Comparison of ENCODE assay signal across 8 cellular contexts in the genomic region with DNA sequence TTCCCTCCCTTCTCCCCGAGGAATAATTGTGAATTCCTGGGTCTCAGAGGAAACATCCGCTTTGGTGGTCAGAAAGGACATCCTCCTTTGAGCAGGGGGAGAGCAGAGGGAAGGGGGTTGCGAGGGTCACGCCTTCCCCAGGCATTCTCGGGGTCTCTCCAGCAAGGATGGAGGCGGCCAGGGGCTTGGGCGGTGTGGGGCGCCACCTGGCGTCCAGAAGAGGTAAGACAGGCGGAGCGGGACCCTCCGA.
A peak's percentile ranks its signal among the peaks of the same experiment; 100 is the strongest.
DNase-seq lines count a peak whose midpoint lies in the region; ATAC-seq and TF ChIP-seq lines count a peak whose summit lies in the region.

No MANE protein-coding gene starts in this region.

- no peaks in the 10 kb centered on the region for H3K4me1 ChIP-seq in BE2C

- H3K27me3 Mint-ChIP-seq in T-cell: peaks cover 4 to 15% of the 10 kb centered on the region in 2 donors

- H3K36me3 Mint-ChIP-seq in T-cell: no peaks in the 10 kb centered on the region

- CTCF ChIA-PET in T-cell (lab: Charles Lee): interaction anchor here (1.2 to 2.2 kb wide), 4 partner anchors 8 to 198 kb away, joined by 4 to 11 read pairs (median 6); no protein-coding TSS in a partner anchor

- peaks cover 13% of the 10 kb centered on the region; the same call in 1 of the 2 replicates for H3K27me3 ChIP-seq in BE2C

- in situ Hi-C loops in astrocyte of the spinal cord (cut with HindIII; ENCODE audit: low sequenced_read_pairs): no loop called here

- no peaks in the 10 kb centered on the region for H3K36me3 ChIP-seq in BE2C

- no peak overlapping the region for H3K27ac Mint-ChIP-seq in T-cell

- POLR2A ChIA-PET in T-cell (lab: Charles Lee): no interaction called here

- peak; percentile 71 for DNase-seq in BE2C
- peak in 32 of 34 experiments; percentile 9 to 58 (median 37) for DNase-seq in T-cell
- DNase-seq in astrocyte of the spinal cord (ENCODE audit: low read depth, low spot score): no peak
- peak; percentile 75 for DNase-seq in inferior parietal cortex (ENCODE audit: extremely low spot score)
- peak; percentile 5 to 38 for DNase-seq in stimulated activated CD4-positive, alpha-beta T cell treated with anti-CD3 and anti-CD28 coated beads, Interleukin-1b, Interleukin-23, amount 100 ng/mL, for 1 hour (ENCODE audit: low read depth in 2 of 2)
- no peak for DNase-seq in RKO (ENCODE audit: low spot score)

- H3K9me3 Mint-ChIP-seq in T-cell: no peaks in the 10 kb centered on the region

- peaks cover 20 to 27% (median 23%) of the 10 kb centered on the region in 3 donors for H3K4me1 Mint-ChIP-seq in T-cell

- peak overlapping the region; percentile 62 to 91 (median 78) for H3K4me3 Mint-ChIP-seq in T-cell

- peak; percentile 55 for ATAC-seq in GM21786 (IDR thresholded peaks at IDR 0.05; ENCODE audit: unreplicated experiment)
- ATAC-seq in T-cell (replicated peaks in 1 of 4): peak; percentile 58 to 76 (median 68)
- ATAC-seq in GM21825 (IDR thresholded peaks at IDR 0.05; ENCODE audit: unreplicated experiment): no peak

- H3K9me3 ChIP-seq in BE2C: no peaks in the 10 kb centered on the region

- TF ChIP-seq CTCF in BE2C (IDR thresholded peaks at IDR 0.05; ENCODE audit: low read depth, low read length) (peak; percentile 93), astrocyte of the spinal cord (IDR thresholded peaks at IDR 0.05; ENCODE audit: low read depth, low read length) (peak; percentile 96)

- peak overlapping the region; percentile 54 for H3K4me3 ChIP-seq in BE2C (ENCODE audit: low read depth, low read length)
- peak overlapping the region; percentile 1 for H3K4me3 ChIP-seq in astrocyte of the spinal cord (ENCODE audit: low read depth, low read length)

Comparison
In these comparisons a context has a peak if more than half of its experiments do, and no peak if none do; other contexts are left out.
1. DNase-seq: peak in BE2C (single experiment), T-cell (32 of 34), inferior parietal cortex (single experiment) and stimulated activated CD4-positive, alpha-beta T cell treated with anti-CD3 and anti-CD28 coated beads, Interleukin-1b, Interleukin-23, amount 100 ng/mL, for 1 hour (2 of 2); none in astrocyte of the spinal cord (single experiment) and RKO (single experiment).